1 cellular context compared by ENCODE assay signal in genomic region chr12:124577986-124578385, GRCh38.
TF ChIP-seq lines count a peak whose summit lies in the region.

No MANE protein-coding gene starts in this region.

TF ChIP-seq in H1, 55 proteins besides CTCF, POLR2A, EP300 and RAD21 (continued from another document):
- TF ChIP-seq, protein P1, sequence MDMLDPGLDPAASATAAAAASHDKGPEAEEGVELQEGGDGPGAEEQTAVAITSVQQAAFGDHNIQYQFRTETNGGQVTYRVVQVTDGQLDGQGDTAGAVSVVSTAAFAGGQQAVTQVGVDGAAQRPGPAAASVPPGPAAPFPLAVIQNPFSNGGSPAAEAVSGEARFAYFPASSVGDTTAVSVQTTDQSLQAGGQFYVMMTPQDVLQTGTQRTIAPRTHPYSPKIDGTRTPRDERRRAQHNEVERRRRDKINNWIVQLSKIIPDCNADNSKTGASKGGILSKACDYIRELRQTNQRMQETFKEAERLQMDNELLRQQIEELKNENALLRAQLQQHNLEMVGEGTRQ (IDR thresholded peaks at IDR 0.05; ENCODE audit: low read length) = no peak
- TF ChIP-seq EZH2 (IDR thresholded peaks at IDR 0.05; ENCODE audit: low read depth, low read length, severe bottlenecking) (no peak), SUZ12 (IDR thresholded peaks at IDR 0.05; ENCODE audit: low read length) (no peak), POU5F1 (IDR thresholded peaks at IDR 0.05; ENCODE audit: low read depth, low read length) (no peak), KDM4A (IDR thresholded peaks at IDR 0.05; ENCODE audit: low read depth, low read length, severe bottlenecking) (no peak), RNF2 (IDR thresholded peaks at IDR 0.05; ENCODE audit: borderline replicate concordance, low read depth, low read length, missing control alignments, poor library complexity, severe bottlenecking) (no peak), POLR2AphosphoS5 (IDR thresholded peaks at IDR 0.05; ENCODE audit: low read depth, low read length) (no peak), NANOG (IDR thresholded peaks at IDR 0.05; ENCODE audit: insufficient read depth, low read depth, low read length, poor library complexity, severe bottlenecking) (no peak), CREB1 (IDR thresholded peaks at IDR 0.05) (no peak), BACH1 (IDR thresholded peaks at IDR 0.05; ENCODE audit: low read length) (no peak), JUN (IDR thresholded peaks at IDR 0.05; ENCODE audit: low read depth, low read length) (no peak)
